ENCODE assay signal across 8 cellular contexts in genomic region chr15:76150508-76150907, GRCh38.
DNase-seq lines count a peak whose midpoint lies in the region; ATAC-seq and TF ChIP-seq lines count a peak whose summit lies in the region.

No MANE protein-coding gene starts in this region.

- no peak for TF ChIP-seq RAD21 in SK-N-SH (IDR thresholded peaks at IDR 0.05; ENCODE audit: low read length)

- H3K36me3 ChIP-seq in SK-N-SH (replicated peaks in 1 of 2; ENCODE audit: control insufficient read depth in 1 of 2, insufficient read depth in 2 of 2, low read length in 1 of 2) (no peaks in the 10 kb centered on the region), Karpas-422 (ENCODE audit: insufficient read depth, low read length) (no peaks in the 10 kb centered on the region), stomach (no peaks in the 10 kb centered on the region)

- CTCF ChIA-PET in SK-N-SH (lab: Yijun Ruan, JAX) = interaction anchor here (0.6 to 19.1 kb wide), 20 partner anchors 9 to 717 kb away, joined by 3 to 279 read pairs (median 4); partner anchors contain the start of gene TMEM266

- no peaks in the 10 kb centered on the region for H3K79me2 ChIP-seq in SK-N-SH (ENCODE audit: insufficient read depth)
- H3K79me2 ChIP-seq in Karpas-422 (ENCODE audit: low read length) = no peaks in the 10 kb centered on the region

- no peak for TF ChIP-seq CTCF in SK-N-SH (IDR thresholded peaks at IDR 0.05)
- no peak for TF ChIP-seq CTCF in stomach (IDR thresholded peaks at IDR 0.05)

- POLR2A ChIA-PET in SK-N-SH (lab: Yijun Ruan, JAX) = no interaction called here

- H3K4me1 ChIP-seq in SK-N-SH (ENCODE audit: control insufficient read depth in 1 of 2, insufficient read depth in 2 of 2, low read depth in 1 of 2, low read length in 1 of 2) = peaks cover 5 to 6% of the 10 kb centered on the region in 2 experiments; a peak in 1 of 4 replicates
- peaks cover 6% of the 10 kb centered on the region for H3K4me1 ChIP-seq in Karpas-422 (ENCODE audit: low read length)
- peaks cover 17 to 39% (median 24%) of the 10 kb centered on the region in 4 donors for H3K4me1 ChIP-seq in stomach

- H2AFZ ChIP-seq in SK-N-SH (ENCODE audit: low read depth) = no peak overlapping the region
- H2AFZ ChIP-seq in Karpas-422 (ENCODE audit: low read length) = no peak overlapping the region

- no peaks in the 10 kb centered on the region for H4K20me1 ChIP-seq in SK-N-SH (ENCODE audit: insufficient read depth)
- no peaks in the 10 kb centered on the region for H4K20me1 ChIP-seq in Karpas-422 (ENCODE audit: insufficient read depth, low read depth, low read length)

- H3F3A ChIP-seq in SK-N-SH (replicated peaks; ENCODE audit: insufficient read depth) = peaks cover 7% of the 10 kb centered on the region

- H3K4me2 ChIP-seq in SK-N-SH (no peak overlapping the region), Karpas-422 (ENCODE audit: low read depth, low read length, poor library complexity, severe bottlenecking) (peak overlapping the region; percentile 15)

- H3K27ac ChIP-seq in SK-N-SH (ENCODE audit: low read depth in 2 of 2, low read length in 1 of 2) (no peak overlapping the region), Karpas-422 (ENCODE audit: low read length) (no peak overlapping the region), stomach (peak overlapping the region; percentile 31 to 71 (median 62))

- H3K27me3 ChIP-seq in SK-N-SH (ENCODE audit: insufficient read depth) = peaks cover 2% of the 10 kb centered on the region; the same call in 1 of the 2 replicates
- no peaks in the 10 kb centered on the region for H3K27me3 ChIP-seq in Karpas-422 (ENCODE audit: low read length)
- H3K27me3 ChIP-seq in stomach = peaks cover 0 to 20% (median 0%) of the 10 kb centered on the region in 3 donors

- DNase-seq in SK-N-SH = no peak
- DNase-seq in Karpas-422 = peak; percentile 50
- DNase-seq in cerebellum (ENCODE audit: low spot score) = peak; percentile 89
- peak; percentile 69 for DNase-seq in stomach
- no peak for DNase-seq in NCI-H146 treated with DMSO at 0.1 percent for 48 hours (lab: John Stamatoyannopoulos, UW; ENCODE audit: unreplicated experiment)
- no peak for DNase-seq in KG1 (lab: John Stamatoyannopoulos, UW)
- no peak for DNase-seq in dermis blood vessel endothelial cell

- H3K9ac ChIP-seq in SK-N-SH = no peak overlapping the region
- H3K9ac ChIP-seq in Karpas-422 (ENCODE audit: low read length) = no peak overlapping the region

- H3K9me2 ChIP-seq in SK-N-SH = no peaks in the 10 kb centered on the region
- H3K9me2 ChIP-seq in Karpas-422 (replicated peaks; ENCODE audit: insufficient read depth, low read length) = no peaks in the 10 kb centered on the region

- intact Hi-C loops in stomach (cut with DNase I; ENCODE audit: low total_unique reads) = no loop called here

- H3K4me3 ChIP-seq in SK-N-SH (ENCODE audit: low read depth in 2 of 2, low read length in 1 of 2) (no peak overlapping the region), Karpas-422 (ENCODE audit: low read length) (no peak overlapping the region), stomach (peak overlapping the region in 1 of 4 donors; percentile 11)

- 78% methylated on average over 7 of the region's 7 CpGs for WGBS in SK-N-SH (ENCODE audit: low lambda C conversion rate)
- 12 to 25% (median 17%) methylated on average over 7 of the region's 7 CpGs for WGBS in stomach, 5 donors

- no peak for TF ChIP-seq POLR2A in stomach (IDR thresholded peaks at IDR 0.05)

- TF ChIP-seq EP300 in SK-N-SH (IDR thresholded peaks at IDR 0.05; ENCODE audit: borderline replicate concordance in 1 of 2, low read depth in 1 of 2, low read length in 1 of 2) (no peak), stomach (IDR thresholded peaks at IDR 0.05) (no peak)

- peak; percentile 3; the same call in 1 of the 3 replicates for ATAC-seq in SK-N-SH treated with all-trans-retinoic acid at 6 μM for 48 hours

- H3K9me3 ChIP-seq in SK-N-SH (no peaks in the 10 kb centered on the region), Karpas-422 (ENCODE audit: low read length) (no peaks in the 10 kb centered on the region), stomach (no peaks in the 10 kb centered on the region)

TF ChIP-seq in SK-N-SH treated with all-trans-retinoic acid at 6 μM for 48 hours, 23 proteins besides CTCF, POLR2A, EP300 and RAD21:
- TF ChIP-seq CREB5 (CRISPR knock-in tag; IDR thresholded peaks at IDR 0.05; ENCODE audit: low read depth) = no peak

TF ChIP-seq in SK-N-SH, 30 proteins besides CTCF, POLR2A, EP300 and RAD21:
- TF ChIP-seq PBX3 (IDR thresholded peaks at IDR 0.05) (no peak), MXI1 (IDR thresholded peaks at IDR 0.05; ENCODE audit: low read depth, low read length) (no peak), EZH2phosphoT487 (IDR thresholded peaks at IDR 0.05; ENCODE audit: borderline replicate concordance, low read depth) (no peak), TAF1 (IDR thresholded peaks at IDR 0.05; ENCODE audit: borderline replicate concordance, low read depth, low read length) (no peak), FOXM1 (IDR thresholded peaks at IDR 0.05; ENCODE audit: low read depth) (no peak), RCOR1 (IDR thresholded peaks at IDR 0.05; ENCODE audit: low read length) (no peak), TEAD4 (IDR thresholded peaks at IDR 0.05; ENCODE audit: borderline replicate concordance, insufficient read depth) (no peak), FOXJ3 (CRISPR knock-in tag; IDR thresholded peaks at IDR 0.05) (no peak), NFIC (IDR thresholded peaks at IDR 0.05; ENCODE audit: borderline replicate concordance) (no peak), NRF1 (IDR thresholded peaks at IDR 0.05; ENCODE audit: low read depth, low read length) (no peak), TCF12 (IDR thresholded peaks at IDR 0.05) (no peak), SMC3 (IDR thresholded peaks at IDR 0.05; ENCODE audit: low read depth, low read length) (no peak), SIN3A (IDR thresholded peaks at IDR 0.05; ENCODE audit: borderline replicate concordance, low read depth, low read length) (no peak), GABPA (IDR thresholded peaks at IDR 0.05; ENCODE audit: low read depth) (no peak)

Comparison
In these comparisons a context has a peak if more than half of its experiments do, and no peak if none do; other contexts are left out.
1. DNase-seq: peak in Karpas-422 (single experiment), cerebellum (single experiment) and stomach (single experiment); none in SK-N-SH (single experiment), NCI-H146 treated with DMSO at 0.1 percent for 48 hours (single experiment), KG1 (single experiment) and dermis blood vessel endothelial cell (single experiment).
2. H3K27ac ChIP-seq: peak in stomach (5 of 5); none in SK-N-SH (0 of 2) and Karpas-422 (single experiment).